In genomic region chr4:18815779-18816173, GRCh38 we compare ENCODE assay signal across 1 cellular context.
TF ChIP-seq lines count a peak whose summit lies in the region.

No MANE protein-coding gene starts in this region.

TF ChIP-seq in H1, 55 proteins besides CTCF, POLR2A, EP300 and RAD21:
- TF ChIP-seq JUND (IDR thresholded peaks at IDR 0.05; ENCODE audit: low read length) (no peak), CHD1 (IDR thresholded peaks at IDR 0.05; ENCODE audit: low read depth, low read length) (no peak), SIN3A (conservative IDR thresholded peaks at IDR 0.05 in 1 of 2, IDR thresholded peaks at IDR 0.05 in 1 of 2; ENCODE audit: low read depth in 1 of 2, low read length in 2 of 2) (no peak), CREB1 (IDR thresholded peaks at IDR 0.05) (no peak), RBBP5 (IDR thresholded peaks at IDR 0.05; ENCODE audit: borderline replicate concordance, low read depth, low read length) (no peak), ASH2L (IDR thresholded peaks at IDR 0.05; ENCODE audit: low read length) (no peak), SRF (IDR thresholded peaks at IDR 0.05; ENCODE audit: low read depth, low read length) (no peak), CEBPB (IDR thresholded peaks at IDR 0.05; ENCODE audit: low read depth, low read length) (no peak)
